ENCODE assay signal across 11 cellular contexts in the genomic region with DNA sequence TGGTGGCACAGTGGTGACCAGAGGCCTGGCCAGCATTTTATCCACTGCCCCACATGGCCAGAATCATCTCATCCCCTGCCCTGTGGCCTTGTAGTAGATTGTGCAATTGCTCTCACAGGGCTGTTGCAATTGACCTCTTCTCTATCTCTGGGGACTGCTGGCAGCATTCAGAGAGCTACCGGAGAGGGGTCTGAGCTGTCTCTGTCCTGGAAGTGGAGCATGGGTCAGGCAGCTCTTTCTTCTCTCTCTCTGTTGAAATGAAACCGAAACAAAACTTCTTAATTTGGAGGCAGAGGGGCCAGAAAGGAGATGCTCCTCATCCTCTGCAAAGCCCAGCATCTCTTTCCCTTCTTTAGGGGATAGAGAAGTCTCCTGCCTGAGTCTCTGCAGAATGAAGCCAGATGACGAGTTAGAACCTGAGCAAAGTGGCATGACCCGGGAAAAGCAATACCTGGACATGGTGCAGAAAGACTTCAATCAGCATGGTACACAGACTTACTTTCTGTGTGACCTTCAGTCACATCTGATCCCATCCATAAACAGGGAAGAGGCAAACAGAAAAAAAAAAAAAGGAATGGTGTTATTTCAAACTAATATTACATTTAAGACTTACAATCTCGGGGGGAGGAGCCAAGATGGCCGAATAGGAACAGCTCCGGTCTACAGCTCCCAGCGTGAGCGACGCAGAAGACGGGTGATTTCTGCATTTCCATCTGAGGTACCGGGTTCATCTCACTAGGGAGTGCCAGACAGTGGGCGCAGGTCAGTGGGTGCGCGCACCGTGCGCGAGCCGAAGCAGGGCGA.
DNase-seq lines count a peak whose midpoint lies in the region; ATAC-seq and TF ChIP-seq lines count a peak whose summit lies in the region.
"Had no signal": no experiment of that assay in that cellular context is flagged by ENCODE, and none has a peak within 500 bp of the region (broad histone marks: within the 10 kb centered on the region; RNA-seq: fewer than 3 reads in every experiment).

No MANE protein-coding gene starts in this region.

- H3K79me2 ChIP-seq in H9 (ENCODE audit: insufficient read depth, low read length) (no peaks in the 10 kb centered on the region), OCI-LY1 (ENCODE audit: insufficient read depth, low read length) (no peaks in the 10 kb centered on the region)

- ATAC-seq in psoas muscle (peak; percentile 19 to 91 (median 76)), GM18498 (IDR thresholded peaks at IDR 0.05; ENCODE audit: unreplicated experiment) (no peak), GM19351 (IDR thresholded peaks at IDR 0.05; ENCODE audit: unreplicated experiment) (no peak), GM18858 (IDR thresholded peaks at IDR 0.05; ENCODE audit: unreplicated experiment) (no peak)

- H2BK5ac ChIP-seq in H9 (ENCODE audit: insufficient read length, low read length): no peak overlapping the region

- H3K27me3 ChIP-seq in H9 (ENCODE audit: insufficient read depth, low read length) (no peaks in the 10 kb centered on the region), OCI-LY1 (ENCODE audit: insufficient read depth, low read length) (no peaks in the 10 kb centered on the region), psoas muscle (ENCODE audit: insufficient read depth in 3 of 3, low read length in 2 of 3) (no peaks in the 10 kb centered on the region)

- H3K4me2 ChIP-seq in H9 (ENCODE audit: insufficient read depth, insufficient read length, low read length) (no peak overlapping the region), OCI-LY1 (ENCODE audit: low read length) (peak overlapping the region; percentile 59)

- H3K36me3 ChIP-seq in OCI-LY1 (ENCODE audit: insufficient read depth, low read length) (no peaks in the 10 kb centered on the region), psoas muscle (ENCODE audit: insufficient read depth in 1 of 2, low read depth in 1 of 2) (no peaks in the 10 kb centered on the region)

- no peak overlapping the region for H2AK5ac ChIP-seq in H9 (ENCODE audit: insufficient read length, low read length)

- H4K5ac ChIP-seq in H9 (ENCODE audit: insufficient read length, low read depth, low read length): no peak overlapping the region

- H3K9ac ChIP-seq in H9 (ENCODE audit: extremely low read depth, insufficient read length, low read length) (no peak overlapping the region), OCI-LY1 (ENCODE audit: low read length) (peak overlapping the region; percentile 36)

- intact Hi-C loops in psoas muscle (cut with DNase I): no loop called here

- no peak overlapping the region for H4K8ac ChIP-seq in H9 (replicated peaks; ENCODE audit: insufficient read length, low read depth, low read length)

- no peak overlapping the region for H3K4ac ChIP-seq in H9 (ENCODE audit: low read depth, low read length)

- H3K79me1 ChIP-seq in H9 (ENCODE audit: insufficient read depth, low read depth, low read length, poor library complexity, severe bottlenecking): no peaks in the 10 kb centered on the region

- H3K23me2 ChIP-seq in H9 (ENCODE audit: insufficient read length, low read depth, low read length, poor library complexity, severe bottlenecking): no peaks in the 10 kb centered on the region

- peak overlapping the region in 1 of 3 experiments; percentile 82; a peak in 1 of 7 replicates for H3K27ac Mint-ChIP-seq in H9

- peaks cover 6 to 10% of the 10 kb centered on the region in 2 experiments; a peak in 3 of 5 replicates for H3K9me3 Mint-ChIP-seq in H9

- H2BK12ac ChIP-seq in H9 (ENCODE audit: insufficient read length, low read depth, low read length): no peak overlapping the region

- DNase-seq in H9: no peak
- peak; percentile 10 for DNase-seq in fibroblast of the conjunctiva (ENCODE audit: low read depth)
- peak; percentile 34 to 60 for DNase-seq in psoas muscle
- no peak for DNase-seq in NCI-H2227 (lab: John Stamatoyannopoulos, UW; ENCODE audit: unreplicated experiment)
- DNase-seq: activated CD4-positive, alpha-beta T cell treated with anti-CD3 and anti-CD28 coated beads, Interleukin-2, amount 50 U/mL, for 1 hour; central memory CD4-positive, alpha-beta T cell; NCI-H748 treated with DMSO at 0.1 percent for 48 hours had no signal

- no peak overlapping the region for H3T11ph ChIP-seq in H9 (ENCODE audit: low read length)

- H2BK120ac ChIP-seq in H9 (ENCODE audit: low read depth, low read length, poor library complexity, severe bottlenecking): no peak overlapping the region

- H4K91ac ChIP-seq in H9 (ENCODE audit: insufficient read length, low read depth, low read length): no peak overlapping the region

- no peak overlapping the region for H2BK15ac ChIP-seq in H9 (ENCODE audit: low read depth, low read length)

- H3K4me3 Mint-ChIP-seq in H9: peak overlapping the region in 1 of 2 experiments; percentile 59; a peak in 3 of 5 replicates

- no peaks in the 10 kb centered on the region for H3F3A ChIP-seq in OCI-LY1 (ENCODE audit: insufficient read depth, low read length)

- H3K56ac ChIP-seq in H9 (ENCODE audit: insufficient read length, low read depth, low read length): no peak overlapping the region

- no peak overlapping the region for H2BK20ac ChIP-seq in H9 (ENCODE audit: low read depth, low read length, poor library complexity, severe bottlenecking)

- H3K4me1 ChIP-seq in H9 (ENCODE audit: insufficient read depth, low read length): no peaks in the 10 kb centered on the region
- peaks cover 14% of the 10 kb centered on the region for H3K4me1 ChIP-seq in OCI-LY1 (ENCODE audit: insufficient read depth, low read length, severe bottlenecking)
- peaks cover 4% of the 10 kb centered on the region for H3K4me1 ChIP-seq in psoas muscle

- H3K4me1 Mint-ChIP-seq in H9: peaks cover 6 to 7% of the 10 kb centered on the region in 2 experiments

- TF ChIP-seq CTCF in H9 (conservative IDR thresholded peaks at IDR 0.05) (no peak), OCI-LY1 (IDR thresholded peaks at IDR 0.05; ENCODE audit: low read length) (no peak), psoas muscle (IDR thresholded peaks at IDR 0.05) (no peak)

- H3K9me2 ChIP-seq in OCI-LY1 (ENCODE audit: low read depth, low read length): no peaks in the 10 kb centered on the region

- H3K9me3 ChIP-seq in H9 (ENCODE audit: control insufficient read depth, low read depth, low read length) (no peaks in the 10 kb centered on the region), OCI-LY1 (ENCODE audit: low read length) (no peaks in the 10 kb centered on the region), psoas muscle (no peaks in the 10 kb centered on the region)

- H3K14ac ChIP-seq in H9 (ENCODE audit: insufficient read depth, low read length): no peak overlapping the region

- H3K36me3 Mint-ChIP-seq in H9 (ENCODE audit: insufficient read depth in 1 of 3, low read depth in 3 of 3): peaks cover 2 to 24% (median 10%) of the 10 kb centered on the region in 3 experiments

- H3K4me3 ChIP-seq in OCI-LY1 (ENCODE audit: low read depth, low read length, poor library complexity, severe bottlenecking) (peak overlapping the region; percentile 25), psoas muscle (no peak overlapping the region)

- H3K27ac ChIP-seq in H9 (ENCODE audit: insufficient read length, low read depth, low read length): no peak overlapping the region
- H3K27ac ChIP-seq in OCI-LY1 (ENCODE audit: low read depth, low read length, poor library complexity, severe bottlenecking): peak overlapping the region; percentile 35
- H3K27ac ChIP-seq in psoas muscle: no peak overlapping the region

- H4K20me1 ChIP-seq in H9 (ENCODE audit: control insufficient read depth, insufficient read depth, insufficient read length): no peaks in the 10 kb centered on the region
- H4K20me1 ChIP-seq in OCI-LY1 (ENCODE audit: insufficient read depth, low read length): no peaks in the 10 kb centered on the region

- H2AFZ ChIP-seq in H9 (ENCODE audit: low read length) (no peak overlapping the region), OCI-LY1 (ENCODE audit: low read length) (peak overlapping the region; percentile 45; the same call in 1 of the 2 replicates)

- H3K27me3 Mint-ChIP-seq in H9 (ENCODE audit: low read depth): no peaks in the 10 kb centered on the region

- WGBS in H9 (ENCODE audit: extremely low coverage, insufficient read length, low lambda C conversion rate): no CpG with 5 or more reads among the region's 20 CpGs
- WGBS in psoas muscle, 3 donors: 88 to 90% (median 89%) methylated on average over 16 to 19 of the region's 20 CpGs

- H3K18ac ChIP-seq in H9 (ENCODE audit: insufficient read length, low read depth, low read length): peak overlapping the region; percentile 65

- no peak overlapping the region for H3K23ac ChIP-seq in H9 (ENCODE audit: insufficient read length, low read depth, low read length)

Comparison
In these comparisons a context has a peak if more than half of its experiments do, and no peak if none do; other contexts are left out.
1. DNase-seq: peak in fibroblast of the conjunctiva (single experiment) and psoas muscle (2 of 2); none in H9 (single experiment) and NCI-H2227 (single experiment).
2. ATAC-seq: peak in psoas muscle (4 of 4); none in GM18498 (single experiment), GM19351 (single experiment) and GM18858 (single experiment).